Comparison of ENCODE assay signal across 24 cellular contexts in the genomic region with DNA sequence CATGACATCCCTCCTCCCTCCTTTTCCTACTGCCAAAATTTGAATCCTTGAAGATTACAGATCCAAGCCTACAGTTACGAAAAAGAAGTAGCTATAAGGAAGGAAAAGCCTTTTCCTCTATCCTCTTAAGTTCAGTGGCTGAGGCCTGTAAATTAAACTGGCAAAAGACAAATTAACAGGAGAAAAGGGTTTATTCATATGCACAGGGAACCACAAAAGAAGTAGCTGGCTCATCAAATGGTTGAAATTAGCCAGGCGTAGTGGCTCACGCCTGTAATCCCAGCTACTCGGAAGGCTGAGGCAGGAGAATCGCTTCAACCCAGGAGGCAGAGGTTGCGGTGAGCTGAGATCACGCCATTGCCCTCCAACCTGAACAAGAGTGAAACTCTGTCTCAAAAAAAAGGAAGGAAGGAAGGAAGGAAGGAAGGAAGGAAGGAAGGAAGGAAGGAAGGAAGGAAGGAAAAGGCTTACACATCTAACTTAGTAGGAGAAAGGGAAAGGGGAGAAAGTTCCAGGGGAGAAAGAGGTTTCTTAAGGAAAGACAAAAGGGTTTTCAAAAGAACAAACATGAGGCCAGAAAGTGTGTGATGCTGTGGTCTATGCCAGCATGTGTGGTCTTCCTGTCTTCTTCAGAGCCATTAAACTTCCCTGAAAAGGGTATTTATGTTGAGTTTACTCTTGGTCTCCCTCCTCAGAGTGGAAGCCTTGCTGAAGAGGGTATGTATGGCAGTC. TPM values are rescaled to one million over a fixed set of nuclear protein-coding genes. Genes with fewer than 3 reads are reported as not detected.
DNase-seq lines count a peak whose midpoint lies in the region; ATAC-seq, FAIRE-seq and TF ChIP-seq lines count a peak whose summit lies in the region.
"Had no signal": no experiment of that assay in that cellular context is flagged by ENCODE, and none has a peak within 500 bp of the region (broad histone marks: within the 10 kb centered on the region; RNA-seq: fewer than 3 reads in every experiment).

No MANE protein-coding gene starts in this region.

- no peaks in the 10 kb centered on the region for H3K36me3 Mint-ChIP-seq in GM23338 (ENCODE audit: low read depth)

- no peak overlapping the region for H2BK12ac ChIP-seq in H1 (ENCODE audit: low read depth, low read length)

- H3K9me3 Mint-ChIP-seq in GM23338: no peaks in the 10 kb centered on the region
- H3K9me3 Mint-ChIP-seq: CD8-positive, alpha-beta memory T cell; HFFc6 had no signal

- H3K27me3 Mint-ChIP-seq in GM23338 (ENCODE audit: insufficient read depth, low read depth, poor library complexity): peaks cover 9% of the 10 kb centered on the region
- H3K27me3 Mint-ChIP-seq: CD8-positive, alpha-beta memory T cell had no signal

- no peaks in the 10 kb centered on the region for H3F3A ChIP-seq in GM23338 (replicated peaks; ENCODE audit: low read depth)

- H2BK15ac ChIP-seq in H1 (ENCODE audit: low read length): no peak overlapping the region

- H3K4me3 ChIP-seq in GM23338: no peak overlapping the region
- no peak overlapping the region for H3K4me3 ChIP-seq in HUES64 (ENCODE audit: low read length)
- H3K4me3 ChIP-seq in H1 (ENCODE audit: extremely low read depth in 1 of 4, insufficient read depth in 2 of 4, low read depth in 3 of 4, low read length in 4 of 4): no peak overlapping the region
- no peak overlapping the region for H3K4me3 ChIP-seq in hepatocyte
- H3K4me3 ChIP-seq: GM23248, SJSA1 had no signal

- no peak overlapping the region for H3K23ac ChIP-seq in H1 (ENCODE audit: insufficient read length)

- TF ChIP-seq RAD21 in H1 (IDR thresholded peaks at IDR 0.05 in 1 of 2, conservative IDR thresholded peaks at IDR 0.05 in 1 of 2; ENCODE audit: low read depth in 2 of 2, low read length in 2 of 2): no peak

- H3K9me3 ChIP-seq in HUES64 (ENCODE audit: insufficient read depth, low read depth, low read length) (no peaks in the 10 kb centered on the region), H1 (ENCODE audit: insufficient read depth in 2 of 2, low read depth in 1 of 2, low read length in 1 of 2) (no peaks in the 10 kb centered on the region), hepatocyte (ENCODE audit: low read depth) (no peaks in the 10 kb centered on the region)
- H3K9me3 ChIP-seq: SJSA1 had no signal

- H3K79me2 ChIP-seq in GM23338 (replicated peaks; ENCODE audit: insufficient read depth): no peaks in the 10 kb centered on the region
- H3K79me2 ChIP-seq in H1 (ENCODE audit: control insufficient read depth in 1 of 2, insufficient read depth in 2 of 2, low read length in 2 of 2): no peaks in the 10 kb centered on the region
- H3K79me2 ChIP-seq in hepatocyte: no peaks in the 10 kb centered on the region

- H4K20me1 ChIP-seq in GM23338 (replicated peaks; ENCODE audit: insufficient read depth) (no peaks in the 10 kb centered on the region), H1 (replicated peaks in 1 of 2; ENCODE audit: control insufficient read depth in 1 of 2, insufficient read depth in 2 of 2, low read length in 2 of 2) (no peaks in the 10 kb centered on the region), hepatocyte (ENCODE audit: insufficient read depth, poor library complexity, severe bottlenecking) (no peaks in the 10 kb centered on the region)

- H3K18ac ChIP-seq in H1 (ENCODE audit: extremely low read depth, low read length): peak overlapping the region; percentile 66

- H2BK5ac ChIP-seq in H1 (ENCODE audit: low read depth, low read length): peak overlapping the region; percentile 45; the same call in 1 of the 2 replicates

- peak overlapping the region; percentile 23 for H4K91ac ChIP-seq in H1 (replicated peaks; ENCODE audit: insufficient read length, low read length)

- H3K56ac ChIP-seq in H1 (replicated peaks; ENCODE audit: insufficient read length, low read depth, low read length): no peak overlapping the region

- H3K4me1 Mint-ChIP-seq in GM23338: peaks cover 43% of the 10 kb centered on the region

- FAIRE-seq in H1 (lab: Jason Lieb, UNC): no peak

- TF ChIP-seq CTCF in GM23338 (conservative IDR thresholded peaks at IDR 0.05; ENCODE audit: low read depth in 2 of 2): no peak
- no peak for TF ChIP-seq CTCF in H1 (IDR thresholded peaks at IDR 0.05; ENCODE audit: control extremely low read depth in 1 of 3, insufficient read depth in 1 of 3, low read depth in 1 of 3, low read length in 3 of 3)
- no peak for TF ChIP-seq CTCF in GM13976 (IDR thresholded peaks at IDR 0.05; ENCODE audit: borderline replicate concordance, control extremely low read depth, extremely low read depth, insufficient read depth, missing control alignments)
- no peak for TF ChIP-seq CTCF in hepatocyte (IDR thresholded peaks at IDR 0.05; ENCODE audit: poor library complexity)

- no peak overlapping the region for H4K5ac ChIP-seq in H1 (ENCODE audit: insufficient read length, low read depth, low read length)

- no peak overlapping the region for H3K4ac ChIP-seq in H1 (replicated peaks; ENCODE audit: insufficient read length, low read depth, low read length)

- H3K9me2 ChIP-seq in GM23338 (ENCODE audit: insufficient read depth) (no peaks in the 10 kb centered on the region; the same call in 1 of the 2 replicates), hepatocyte (replicated peaks; ENCODE audit: insufficient read depth) (no peaks in the 10 kb centered on the region)

- H2BK20ac ChIP-seq in H1 (ENCODE audit: low read length): peak overlapping the region; percentile 88; the same call in 1 of the 2 replicates

- no peak for TF ChIP-seq EP300 in H1 (IDR thresholded peaks at IDR 0.05; ENCODE audit: borderline replicate concordance in 1 of 2, low read depth in 2 of 2, low read length in 2 of 2)

- H3K23me2 ChIP-seq in H1 (ENCODE audit: low read depth, low read length): no peaks in the 10 kb centered on the region; the same call in 1 of the 2 replicates

- H2AFZ ChIP-seq in GM23338 (no peak overlapping the region), H1 (ENCODE audit: low read length) (peak overlapping the region; percentile 55; the same call in 1 of the 2 replicates), hepatocyte (no peak overlapping the region)
- H2AFZ ChIP-seq: GM23248 had no signal

- in situ Hi-C loops in GM13976 (cut with MboI; ENCODE audit: low sequenced_read_pairs, unreplicated experiment): no loop called here

- H3K36me3 ChIP-seq in GM23338 (ENCODE audit: insufficient read depth): no peaks in the 10 kb centered on the region
- H3K36me3 ChIP-seq in HUES64 (ENCODE audit: insufficient read depth, low read length): no peaks in the 10 kb centered on the region
- no peaks in the 10 kb centered on the region for H3K36me3 ChIP-seq in H1 (ENCODE audit: control insufficient read depth in 2 of 4, insufficient read depth in 4 of 4, low read length in 3 of 4)
- H3K36me3 ChIP-seq in hepatocyte (replicated peaks; ENCODE audit: insufficient read depth, low read depth): no peaks in the 10 kb centered on the region
- H3K36me3 ChIP-seq: SJSA1 had no signal

- no peaks in the 10 kb centered on the region for H3K79me1 ChIP-seq in H1 (ENCODE audit: low read depth, low read length)

- peak overlapping the region; percentile 22 for H3K4me2 ChIP-seq in GM23338
- H3K4me2 ChIP-seq in H1 (ENCODE audit: insufficient read depth in 1 of 2, low read depth in 2 of 2, low read length in 2 of 2): peak overlapping the region in 1 of 2 experiments; percentile 23; a peak in 1 of 4 replicates
- no peak overlapping the region for H3K4me2 ChIP-seq in hepatocyte

- no peak overlapping the region for H2BK120ac ChIP-seq in H1 (replicated peaks; ENCODE audit: low read depth, low read length)

- peak; percentile 75 for DNase-seq in GM23338 (ENCODE audit: low spot score)
- DNase-seq in H1 (ENCODE audit: low read depth in 1 of 2, low spot score in 2 of 2): no peak
- DNase-seq in HuH-7.5 (ENCODE audit: low spot score): no peak
- no peak for DNase-seq in NOMO-1 treated with dmso at 0.1 percent for 144 hours (lab: John Stamatoyannopoulos, UW; ENCODE audit: unreplicated experiment)
- no peak for DNase-seq in GM13976 (ENCODE audit: low spot score)
- no peak for DNase-seq in hepatocyte (ENCODE audit: low spot score)
- DNase-seq: ACHN; C1 segment of cervical spinal cord; Calu3; CD8-positive, alpha-beta memory T cell; DMS153; GDM1; GM23248; HFFc6; Karpas-422; NCI-H1417; NCI-H1694 treated with DMSO at 0.1 percent for 48 hours; NCI-H2081 treated with DMSO at 0.1 percent for 48 hours; NCI-H2171 treated with DMSO at 0.1 percent for 48 hours; NCI-H446; NCI-H526 had no signal

- no peak overlapping the region for H4K8ac ChIP-seq in H1 (ENCODE audit: extremely low read depth, insufficient read depth, low read length)

- H3K4me3 Mint-ChIP-seq in GM23338: 0 out of 3 replicates have a peak overlapping the region, but pooled peaks have one; percentile 25
- H3K4me3 Mint-ChIP-seq: HFFc6 had no signal

- peaks cover 56% of the 10 kb centered on the region for H3K4me1 ChIP-seq in GM23338 (ENCODE audit: insufficient read depth)
- peaks cover 19% of the 10 kb centered on the region for H3K4me1 ChIP-seq in HUES64 (ENCODE audit: insufficient read depth, low read length)
- H3K4me1 ChIP-seq in H1 (replicated peaks in 1 of 4; ENCODE audit: control insufficient read depth in 3 of 4, insufficient read depth in 4 of 4, low read length in 3 of 4): peaks cover 4 to 21% (median 12%) of the 10 kb centered on the region in 4 experiments; a peak in 6 of 7 replicates
- H3K4me1 ChIP-seq in hepatocyte (ENCODE audit: insufficient read depth): peaks cover 11% of the 10 kb centered on the region

- CTCF ChIA-PET in H1 (lab: Charles Lee; ENCODE audit: partially characterized antibody): interaction anchor here (0.6 to 21.5 kb wide), 10 partner anchors 23 to 353 kb away, joined by 3 to 585 read pairs (median 4); partner anchors contain the start of genes APBB1, ARFIP2, HPX and TIMM10B

- ATAC-seq in GM23338: peak; percentile 36
- ATAC-seq: Right ventricle myocardium inferior had no signal

- POLR2A ChIA-PET in H1 (lab: Charles Lee; ENCODE audit: partially characterized antibody): interaction anchor here (1.0 to 1.4 kb wide), 3 partner anchors 14 to 45 kb away, joined by 3 read pairs; no protein-coding TSS in a partner anchor

- H3K27me3 ChIP-seq in GM23338 (ENCODE audit: insufficient read depth): no peaks in the 10 kb centered on the region
- H3K27me3 ChIP-seq in HUES64 (ENCODE audit: insufficient read depth, low read length): no peaks in the 10 kb centered on the region
- no peaks in the 10 kb centered on the region for H3K27me3 ChIP-seq in H1 (replicated peaks in 1 of 4; ENCODE audit: control insufficient read depth in 3 of 4, extremely low read depth in 1 of 4, insufficient read depth in 3 of 4, low read length in 3 of 4)
- H3K27me3 ChIP-seq in hepatocyte: no peaks in the 10 kb centered on the region
- H3K27me3 ChIP-seq: SJSA1 had no signal

- H3K27ac ChIP-seq in GM23338 (ENCODE audit: low read depth): peak overlapping the region; percentile 21
- peak overlapping the region; percentile 15; the same call in 1 of the 2 replicates for H3K27ac ChIP-seq in HUES64 (ENCODE audit: low read depth, low read length)
- 0 out of 2 replicates have a peak overlapping the region, but pooled peaks have one; percentile 23 for H3K27ac ChIP-seq in H1 (ENCODE audit: low read depth, low read length)
- H3K27ac ChIP-seq in hepatocyte: no peak overlapping the region
- H3K27ac ChIP-seq: GM23248, SJSA1 had no signal

- peak overlapping the region; percentile 39; the same call in 1 of the 2 replicates for H3K9ac ChIP-seq in HUES64 (ENCODE audit: low read depth, low read length)
- H3K9ac ChIP-seq in H1 (replicated peaks in 1 of 4; ENCODE audit: extremely low read depth in 1 of 4, low read depth in 3 of 4, low read length in 3 of 4): no peak overlapping the region
- H3K9ac ChIP-seq: GM23248 had no signal

- TF ChIP-seq POLR2A in H1 (IDR thresholded peaks at IDR 0.05; ENCODE audit: control extremely low read depth in 1 of 2, low read depth in 2 of 2, low read length in 2 of 2): no peak

- WGBS in HUES64: 69% methylated on average over 6 of the region's 7 CpGs
- 48% methylated on average over 7 of the region's 7 CpGs; no CpG with 5 or more reads in 1 of the 2 experiments for WGBS in H1 (ENCODE audit: extremely low coverage in 1 of 2, insufficient coverage in 1 of 2, insufficient read length in 1 of 2, insufficient replicate concordance in 2 of 2, low coverage in 1 of 2, low lambda C conversion rate in 2 of 2, missing lambda C conversion rate in 1 of 2), 2 experiments
- 88% methylated on average over 7 of the region's 7 CpGs for WGBS in hepatocyte (ENCODE audit: low lambda C conversion rate, missing lambda C conversion rate)

- no peak overlapping the region for H2AK5ac ChIP-seq in H1 (ENCODE audit: low read depth, low read length)

- peak overlapping the region; percentile 71; the same call in 1 of the 2 replicates for H3K27ac Mint-ChIP-seq in GM23338
- H3K27ac Mint-ChIP-seq: HFFc6 had no signal

- H3K14ac ChIP-seq in H1 (ENCODE audit: insufficient read length): no peak overlapping the region

RNA-seq across cellular contexts. Expression of gene SMPD1, which starts 5.1 kb away (rescaled TPM):
- 0.70 and 0.76 TPM in 2 replicates for total RNA-seq in GM23338 (2014; rRNA removed; shearing (Covaris generic))
- polyA plus RNA-seq in GM23338 (2016; fragmentation: Nextera tagmentation; extraction: Ambion mirVana) (0.92 and 0.97 TPM in 2 replicates), H1 (2011; rRNA removed) (2.4 and 4.5 TPM in 2 replicates), hepatocyte (61.7 and 63.0 TPM in 2 replicates)
- 5.3 TPM for polyA plus RNA-seq in HUES64 (2013, experiment 1 of 2)
- 6.1 TPM for polyA plus RNA-seq in HUES64 (2013, experiment 2 of 2)
- 1.9 and 3.1 TPM in 2 replicates for total RNA-seq in H1 (2021; fragmentation: NEBNext Ultra II Directional; extraction: Animal tissue kit (Norgen Biotek cat#: 25700))
- polyA plus RNA-seq in H1 (2011; cell fraction: cytosol; rRNA removed): 2.1 TPM
- 4.5 TPM for polyA plus RNA-seq in H1 (2011; cell fraction: nucleus; rRNA removed)
- polyA plus RNA-seq in H1 (2012, experiment 1 of 2): 2.2 to 2.8 TPM (median 2.5 TPM) in 4 replicates
- 2.9 TPM for polyA plus RNA-seq in H1 (2012, experiment 2 of 2)
- 2.8 TPM for polyA plus RNA-seq in H1 (2013, experiment 1 of 2)
- polyA plus RNA-seq in H1 (2013, experiment 2 of 2): 3.5 TPM
- 0.85 and 2.0 TPM in 2 replicates for polyA minus RNA-seq in H1 (2011; rRNA and poly(A)+ RNA removed)
- 1.2 TPM for polyA minus RNA-seq in H1 (2011; cell fraction: cytosol; rRNA and poly(A)+ RNA removed)
- polyA minus RNA-seq in H1 (2011; cell fraction: nucleus; rRNA and poly(A)+ RNA removed): 2.3 TPM
- total RNA-seq in hepatocyte: 65.2 and 70.0 TPM in 2 replicates

RNA-seq across cellular contexts. Expression of gene APBB1, which starts 33.7 kb away (rescaled TPM):
- total RNA-seq in GM23338 (2014; rRNA removed; shearing (Covaris generic)): 24.7 and 26.6 TPM in 2 replicates
- 10.6 and 12.1 TPM in 2 replicates for polyA plus RNA-seq in GM23338 (2016; fragmentation: Nextera tagmentation; extraction: Ambion mirVana)
- polyA plus RNA-seq in HUES64 (2013, experiment 1 of 2): 20.9 TPM
- polyA plus RNA-seq in HUES64 (2013, experiment 2 of 2): 23.7 TPM
- total RNA-seq in H1 (2021; fragmentation: NEBNext Ultra II Directional; extraction: Animal tissue kit (Norgen Biotek cat#: 25700)): 23.6 and 23.9 TPM in 2 replicates
- 33.1 and 44.7 TPM in 2 replicates for polyA plus RNA-seq in H1 (2011; rRNA removed)
- 34.1 TPM for polyA plus RNA-seq in H1 (2011; cell fraction: cytosol; rRNA removed)
- 50.6 TPM for polyA plus RNA-seq in H1 (2011; cell fraction: nucleus; rRNA removed)
- 17.4 to 30.9 TPM (median 28.2 TPM) in 4 replicates for polyA plus RNA-seq in H1 (2012, experiment 1 of 2)
- 32.6 TPM for polyA plus RNA-seq in H1 (2012, experiment 2 of 2)
- polyA plus RNA-seq in H1 (2013, experiment 1 of 2): 12.2 TPM
- polyA plus RNA-seq in H1 (2013, experiment 2 of 2): 10.9 TPM
- polyA minus RNA-seq in H1 (2011; rRNA and poly(A)+ RNA removed): 30.4 and 43.2 TPM in 2 replicates
- 16.7 TPM for polyA minus RNA-seq in H1 (2011; cell fraction: cytosol; rRNA and poly(A)+ RNA removed)
- polyA minus RNA-seq in H1 (2011; cell fraction: nucleus; rRNA and poly(A)+ RNA removed): 16.6 TPM
- 33.0 and 38.3 TPM in 2 replicates for total RNA-seq in hepatocyte
- polyA plus RNA-seq in hepatocyte: 41.5 and 48.7 TPM in 2 replicates

RNA-seq across cellular contexts. Expression of gene HPX, which starts 55.6 kb away (rescaled TPM):
- total RNA-seq in GM23338 (2014; rRNA removed; shearing (Covaris generic)): 0.50 and 0.63 TPM in 2 replicates
- polyA plus RNA-seq in GM23338 (2016; fragmentation: Nextera tagmentation; extraction: Ambion mirVana) (0.47 and 0.71 TPM in 2 replicates), H1 (2011; rRNA removed) (0.96 and 0.97 TPM in 2 replicates), hepatocyte (229 and 358 TPM in 2 replicates)
- polyA plus RNA-seq in HUES64 (2013, experiment 1 of 2): 0.40 TPM
- 0.38 TPM for polyA plus RNA-seq in HUES64 (2013, experiment 2 of 2)
- total RNA-seq in H1 (2021; fragmentation: NEBNext Ultra II Directional; extraction: Animal tissue kit (Norgen Biotek cat#: 25700)): 0.44 and 0.80 TPM in 2 replicates
- 1.2 TPM for polyA plus RNA-seq in H1 (2011; cell fraction: cytosol; rRNA removed)
- 5.9 TPM for polyA plus RNA-seq in H1 (2011; cell fraction: nucleus; rRNA removed)
- 0.67 to 1.1 TPM (median 0.82 TPM) in 4 replicates for polyA plus RNA-seq in H1 (2012, experiment 1 of 2)
- 0.29 TPM for polyA plus RNA-seq in H1 (2012, experiment 2 of 2)
- polyA plus RNA-seq in H1 (2013, experiment 1 of 2): 0.61 TPM
- 0.40 TPM for polyA plus RNA-seq in H1 (2013, experiment 2 of 2)
- polyA minus RNA-seq in H1 (2011; rRNA and poly(A)+ RNA removed): 2.2 and 2.4 TPM in 2 replicates
- not detected for polyA minus RNA-seq in H1 (2011; cell fraction: cytosol; rRNA and poly(A)+ RNA removed)
- polyA minus RNA-seq in H1 (2011; cell fraction: nucleus; rRNA and poly(A)+ RNA removed): 5.0 TPM
- total RNA-seq in hepatocyte: 361 and 367 TPM in 2 replicates
- total RNA-seq: Right ventricle myocardium inferior had no signal
- polyA plus RNA-seq: CD8-positive, alpha-beta memory T cell had no signal

Comparison
In these comparisons a context has a peak if more than half of its experiments do, and no peak if none do; other contexts are left out.
1. RNA of gene SMPD1, which starts 5.1 kb away (total RNA-seq): 65.2 to 70.0 TPM in hepatocyte; 1.9 to 3.1 TPM in H1 and 0.70 to 0.76 TPM in GM23338; every median in the first group is over 10 times any median in the second.
2. RNA of gene HPX, which starts 55.6 kb away (total RNA-seq): 361 to 367 TPM in hepatocyte; 0.44 to 0.80 TPM in H1 and 0.50 to 0.63 TPM in GM23338; every median in the first group is over 100 times any median in the second.